ENCODE assay signal across 9 cellular contexts in the genomic region with DNA sequence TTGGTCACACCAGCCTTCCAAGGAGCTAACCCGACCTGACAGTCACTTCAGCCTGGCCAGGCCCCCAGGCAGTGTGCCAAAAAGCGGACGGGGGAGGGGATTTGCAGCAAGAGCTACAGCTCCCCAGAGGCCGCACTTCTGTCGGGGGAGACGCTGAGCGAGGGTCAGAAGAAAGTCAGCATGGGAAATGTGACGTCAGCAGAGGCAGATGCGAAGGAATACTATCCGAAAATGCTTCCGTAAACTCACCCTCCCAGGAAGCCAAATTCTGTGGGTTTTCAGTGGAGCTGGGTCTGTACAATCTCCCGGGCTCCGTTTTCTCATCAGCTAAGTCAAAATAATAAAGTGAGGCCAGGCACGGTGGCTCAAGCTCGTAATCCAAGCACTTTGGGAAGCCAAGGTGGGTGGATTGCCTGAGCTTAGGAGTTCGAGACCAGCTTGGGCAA. TPM values are rescaled to one million over a fixed set of nuclear protein-coding genes. Genes with fewer than 3 reads are reported as not detected.
DNase-seq lines count a peak whose midpoint lies in the region; ATAC-seq and TF ChIP-seq lines count a peak whose summit lies in the region.
"Had no signal": no experiment of that assay in that cellular context is flagged by ENCODE, and none has a peak within 500 bp of the region (broad histone marks: within the 10 kb centered on the region; RNA-seq: fewer than 3 reads in every experiment).

No MANE protein-coding gene starts in this region.

- no peak overlapping the region for H3K4me2 ChIP-seq in SK-N-SH

- CTCF ChIA-PET in SK-N-SH (lab: Yijun Ruan, JAX) (interaction anchor here (0.7 to 3.0 kb wide), 8 partner anchors 11 to 87 kb away, joined by 3 to 11 read pairs (median 5); no protein-coding TSS in a partner anchor), GM10248 (lab: Yijun Ruan, JAX) (interaction anchor here (1.1 to 1.3 kb wide), 2 partner anchors 27 to 34 kb away, joined by 3 read pairs; no protein-coding TSS in a partner anchor)

- H3K36me3 Mint-ChIP-seq in osteocyte (ENCODE audit: unreplicated experiment) (peaks cover 3% of the 10 kb centered on the region), T-helper 17 cell (ENCODE audit: low read depth) (peaks cover 2% of the 10 kb centered on the region)

- 80% methylated on average over 16 of the region's 16 CpGs for WGBS in SK-N-SH (ENCODE audit: low lambda C conversion rate)

- H3F3A ChIP-seq in SK-N-SH (replicated peaks; ENCODE audit: insufficient read depth): peaks cover 5% of the 10 kb centered on the region

- H3K27ac ChIP-seq in SK-N-SH (ENCODE audit: low read depth in 2 of 2, low read length in 1 of 2) (peak overlapping the region in 1 of 2 experiments; percentile 56; a peak in 2 of 4 replicates), cardiac muscle cell (peak overlapping the region; percentile 86)

- no peaks in the 10 kb centered on the region for H4K20me1 ChIP-seq in SK-N-SH (ENCODE audit: insufficient read depth)

- H3K4me1 Mint-ChIP-seq in osteocyte (ENCODE audit: unreplicated experiment): peaks cover 87% of the 10 kb centered on the region
- H3K4me1 Mint-ChIP-seq in T-helper 17 cell: peaks cover 33% of the 10 kb centered on the region

- peaks cover 16 to 70% of the 10 kb centered on the region in 2 experiments; a peak in 3 of 4 replicates for H3K4me1 ChIP-seq in SK-N-SH (ENCODE audit: control insufficient read depth in 1 of 2, insufficient read depth in 2 of 2, low read depth in 1 of 2, low read length in 1 of 2)
- peaks cover 60% of the 10 kb centered on the region for H3K4me1 ChIP-seq in cardiac muscle cell (ENCODE audit: low read depth)

- TF ChIP-seq RAD21 in SK-N-SH (IDR thresholded peaks at IDR 0.05; ENCODE audit: low read length): no peak

- H3K4me3 Mint-ChIP-seq in osteocyte (ENCODE audit: unreplicated experiment): peak overlapping the region; percentile 38
- H3K4me3 Mint-ChIP-seq in T-helper 17 cell: no peak overlapping the region

- no peaks in the 10 kb centered on the region for H3K9me3 ChIP-seq in SK-N-SH
- no peaks in the 10 kb centered on the region for H3K9me3 ChIP-seq in cardiac muscle cell (ENCODE audit: low read depth)
- H3K9me3 ChIP-seq in T-helper 17 cell (ENCODE audit: control insufficient read depth, low read length, poor library complexity, severe bottlenecking): no peaks in the 10 kb centered on the region

- POLR2A ChIA-PET in SK-N-SH (lab: Yijun Ruan, JAX): no interaction called here
- POLR2A ChIA-PET in GM10248 (lab: Yijun Ruan, JAX): no interaction called here

- H3K4me3 ChIP-seq in SK-N-SH (ENCODE audit: low read depth in 2 of 2, low read length in 1 of 2) (no peak overlapping the region), cardiac muscle cell (no peak overlapping the region)

- no peaks in the 10 kb centered on the region for H3K9me3 Mint-ChIP-seq in osteocyte (ENCODE audit: unreplicated experiment)

- H3K27ac Mint-ChIP-seq in osteocyte (ENCODE audit: unreplicated experiment) (peak overlapping the region; percentile 98), T-helper 17 cell (no peak overlapping the region)

- no peaks in the 10 kb centered on the region for H3K36me3 ChIP-seq in SK-N-SH (replicated peaks in 1 of 2; ENCODE audit: control insufficient read depth in 1 of 2, insufficient read depth in 2 of 2, low read length in 1 of 2)
- H3K36me3 ChIP-seq in cardiac muscle cell: no peaks in the 10 kb centered on the region

- no peaks in the 10 kb centered on the region for H3K9me2 ChIP-seq in SK-N-SH

- TF ChIP-seq EP300 in SK-N-SH (IDR thresholded peaks at IDR 0.05; ENCODE audit: borderline replicate concordance in 1 of 2, low read depth in 1 of 2, low read length in 1 of 2): peak in 1 of 2 experiments; percentile 13; a peak in 1 of 4 replicates

- ATAC-seq in T-helper 17 cell: no peak
- no peak for ATAC-seq in HG03520 (IDR thresholded peaks at IDR 0.05; ENCODE audit: unreplicated experiment)

- no peak overlapping the region for H2AFZ ChIP-seq in SK-N-SH (ENCODE audit: low read depth)

- no peaks in the 10 kb centered on the region for H3K27me3 ChIP-seq in SK-N-SH (ENCODE audit: insufficient read depth)
- no peaks in the 10 kb centered on the region for H3K27me3 ChIP-seq in cardiac muscle cell

- DNase-seq in AG08395 (ENCODE audit: low spot score) (peak; percentile 72), SK-N-SH (no peak), cardiac muscle cell (ENCODE audit: low read depth in 1 of 2, low spot score in 1 of 2) (peak; percentile 80 to 98), osteocyte (ENCODE audit: extremely low spot score, unreplicated experiment) (no peak), NCI-H2196 (lab: John Stamatoyannopoulos, UW; ENCODE audit: unreplicated experiment) (no peak), T-helper 17 cell (no peak), GM10248 (ENCODE audit: extremely low spot score) (no peak)
- DNase-seq: RPMI8226 had no signal

- no peak overlapping the region for H3K9ac ChIP-seq in SK-N-SH

- H3K79me2 ChIP-seq in SK-N-SH (ENCODE audit: insufficient read depth): peaks cover 21% of the 10 kb centered on the region; the same call in 1 of the 2 replicates

- TF ChIP-seq CTCF in SK-N-SH (IDR thresholded peaks at IDR 0.05) (no peak), cardiac muscle cell (IDR thresholded peaks at IDR 0.05; ENCODE audit: low read depth, low read length) (no peak), osteocyte (IDR thresholded peaks at IDR 0.05) (no peak), GM10248 (IDR thresholded peaks at IDR 0.05; ENCODE audit: control extremely low read depth, extremely low read depth, low read depth, missing control alignments) (no peak)

- H3K27me3 Mint-ChIP-seq in osteocyte (ENCODE audit: unreplicated experiment) (no peaks in the 10 kb centered on the region), T-helper 17 cell (no peaks in the 10 kb centered on the region)

TF ChIP-seq in SK-N-SH, 30 proteins besides CTCF, POLR2A, EP300 and RAD21:
- TF ChIP-seq NFIC (IDR thresholded peaks at IDR 0.05; ENCODE audit: borderline replicate concordance) (peak; percentile 53), FOXJ3 (CRISPR knock-in tag; IDR thresholded peaks at IDR 0.05) (no peak)

RNA-seq across cellular contexts. Expression of a gene that starts 28.5 kb away (rescaled TPM):
- polyA plus RNA-seq in SK-N-SH (2012; rRNA removed) (62.3 and 96.6 TPM in 2 replicates), cardiac muscle cell (42.4 and 57.8 TPM in 2 replicates)
- 48.1 and 60.4 TPM in 2 replicates for polyA plus RNA-seq in SK-N-SH (2012; cell fraction: cytosol; rRNA removed)
- 53.0 and 69.9 TPM in 2 replicates for polyA plus RNA-seq in SK-N-SH (2012; cell fraction: nucleus; rRNA removed)
- total RNA-seq in cardiac muscle cell (43.8 and 59.1 TPM in 2 replicates), osteocyte (217 and 236 TPM in 2 replicates), T-helper 17 cell (100 to 1,000 TPM; 116 to 117 TPM)

Comparison
In these comparisons a context has a peak if more than half of its experiments do, and no peak if none do; other contexts are left out.
1. DNase-seq: peak in AG08395 (single experiment) and cardiac muscle cell (2 of 2); none in SK-N-SH (single experiment), osteocyte (single experiment), NCI-H2196 (single experiment), T-helper 17 cell (0 of 3) and GM10248 (single experiment).